Comparison of ENCODE assay signal across 8 cellular contexts in the genomic region with DNA sequence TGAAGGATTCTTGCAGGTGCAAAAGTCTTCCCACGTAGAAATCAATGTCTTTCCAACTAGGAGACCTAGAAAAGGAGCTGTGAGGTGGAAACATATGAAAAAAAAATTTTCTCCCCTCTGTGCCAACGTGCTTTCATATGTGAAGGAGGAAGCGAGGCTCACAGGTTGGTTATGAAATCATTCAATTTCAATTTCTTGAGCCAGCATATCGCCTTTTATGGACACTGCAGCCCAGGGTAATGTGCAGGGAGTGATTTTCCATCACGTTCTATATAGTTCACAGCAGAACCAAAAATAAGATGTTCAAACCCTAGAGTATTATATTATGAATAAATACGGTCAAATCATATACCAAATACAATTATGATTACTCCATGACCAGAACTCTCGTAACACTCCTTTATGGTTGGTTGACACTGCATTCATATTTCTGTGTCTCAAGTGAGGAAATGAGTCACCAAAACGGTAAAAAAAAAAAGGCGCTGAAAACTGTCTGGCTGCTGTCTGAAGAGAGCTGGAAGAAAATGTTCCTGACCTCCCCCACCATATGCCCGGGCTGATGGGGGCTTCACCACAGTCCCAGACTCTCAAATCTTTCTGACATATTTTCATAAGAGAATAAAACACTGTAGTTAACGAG.
DNase-seq lines count a peak whose midpoint lies in the region; ATAC-seq and TF ChIP-seq lines count a peak whose summit lies in the region.

No MANE protein-coding gene starts in this region.

- intact Hi-C loops in CD4-positive, alpha-beta memory T cell (cut with micrococcal nuclease): no loop called here
- intact Hi-C loops in activated B cell treated with CpG ODN at 0.5 μM for 24 hours (cut with micrococcal nuclease) (loop anchor here (5.0 kb wide), 1 partner anchor 38 kb away; no protein-coding TSS in a partner anchor), posterior cingulate gyrus (cut with DNase I) (no loop called here)

- no peaks in the 10 kb centered on the region for H3K27me3 Mint-ChIP-seq in CD4-positive, alpha-beta memory T cell
- peaks cover 11% of the 10 kb centered on the region for H3K27me3 Mint-ChIP-seq in activated B cell treated with CpG ODN at 0.5 μM for 24 hours
- H3K27me3 Mint-ChIP-seq in type B pancreatic cell: no peaks in the 10 kb centered on the region

- TF ChIP-seq CTCF in activated B cell treated with CpG ODN at 0.5 μM for 24 hours (IDR thresholded peaks at IDR 0.05) (no peak), type B pancreatic cell (conservative IDR thresholded peaks at IDR 0.05) (no peak)

- H3K27ac Mint-ChIP-seq in CD4-positive, alpha-beta memory T cell: peak overlapping the region in 4 of 7 donors; percentile 5 to 37 (median 24)
- peak overlapping the region; percentile 61 for H3K27ac Mint-ChIP-seq in activated B cell treated with CpG ODN at 0.5 μM for 24 hours
- H3K27ac Mint-ChIP-seq in type B pancreatic cell: no peak overlapping the region

- peaks cover 21% of the 10 kb centered on the region for H3K4me1 ChIP-seq in CD4-positive, alpha-beta memory T cell (ENCODE audit: insufficient read depth, low read length)

- H3K9me3 Mint-ChIP-seq in CD4-positive, alpha-beta memory T cell: no peaks in the 10 kb centered on the region
- no peaks in the 10 kb centered on the region for H3K9me3 Mint-ChIP-seq in activated B cell treated with CpG ODN at 0.5 μM for 24 hours
- no peaks in the 10 kb centered on the region for H3K9me3 Mint-ChIP-seq in type B pancreatic cell

- peak in 3 of 5 donors; percentile 8 to 36 (median 15) for DNase-seq in CD4-positive, alpha-beta memory T cell
- DNase-seq in activated B cell treated with CpG ODN at 0.5 μM for 24 hours: no peak
- DNase-seq in hepatic stellate cell (ENCODE audit: low spot score): peak; percentile 60
- no peak for DNase-seq in type B pancreatic cell (ENCODE audit: extremely low spot score, unreplicated experiment)
- DNase-seq in DMS114 treated with DMSO at 0.1 percent for 48 hours (lab: John Stamatoyannopoulos, UW; ENCODE audit: unreplicated experiment): no peak
- no peak for DNase-seq in posterior cingulate gyrus

- POLR2A ChIA-PET in CD4-positive, alpha-beta memory T cell (lab: Charles Lee; ENCODE audit: partially characterized antibody): no interaction called here
- POLR2A ChIA-PET in activated B cell treated with CpG ODN at 0.5 μM for 24 hours (lab: Charles Lee): interaction anchor here (0.6 to 1.2 kb wide), 6 partner anchors 8 to 626 kb away, joined by 3 to 4 read pairs (median 3); no protein-coding TSS in a partner anchor

- H3K9me3 ChIP-seq in CD4-positive, alpha-beta memory T cell (ENCODE audit: control insufficient read depth in 1 of 2, low read length in 2 of 2): no peaks in the 10 kb centered on the region

- H3K27me3 ChIP-seq in CD4-positive, alpha-beta memory T cell (ENCODE audit: insufficient read depth, low read length): no peaks in the 10 kb centered on the region

- no peaks in the 10 kb centered on the region for H3K36me3 ChIP-seq in CD4-positive, alpha-beta memory T cell (ENCODE audit: insufficient read depth, low read length)

- H3K36me3 Mint-ChIP-seq in CD4-positive, alpha-beta memory T cell: no peaks in the 10 kb centered on the region
- no peaks in the 10 kb centered on the region for H3K36me3 Mint-ChIP-seq in activated B cell treated with CpG ODN at 0.5 μM for 24 hours (ENCODE audit: low read depth)
- no peaks in the 10 kb centered on the region for H3K36me3 Mint-ChIP-seq in type B pancreatic cell

- no peak overlapping the region for H3K27ac ChIP-seq in CD4-positive, alpha-beta memory T cell (ENCODE audit: low read depth, low read length)

- ATAC-seq in GM19035 (IDR thresholded peaks at IDR 0.05; ENCODE audit: unreplicated experiment) (peak; percentile 65), HG03442 (IDR thresholded peaks at IDR 0.05; ENCODE audit: unreplicated experiment) (peak; percentile 80), activated B cell treated with CpG ODN at 0.5 μM for 24 hours (ENCODE audit: low read depth) (peak; percentile 84)

- peak overlapping the region in 5 of 8 donors; percentile 17 to 61 (median 27) for H3K4me3 Mint-ChIP-seq in CD4-positive, alpha-beta memory T cell
- H3K4me3 Mint-ChIP-seq in activated B cell treated with CpG ODN at 0.5 μM for 24 hours (peak overlapping the region; percentile 35), type B pancreatic cell (no peak overlapping the region)

- CTCF ChIA-PET in CD4-positive, alpha-beta memory T cell (lab: Charles Lee; ENCODE audit: partially characterized antibody): no interaction called here
- CTCF ChIA-PET in activated B cell treated with CpG ODN at 0.5 μM for 24 hours (lab: Charles Lee): no interaction called here

- H3K4me1 Mint-ChIP-seq in CD4-positive, alpha-beta memory T cell: peaks cover 14 to 28% (median 23%) of the 10 kb centered on the region in 4 donors
- H3K4me1 Mint-ChIP-seq in activated B cell treated with CpG ODN at 0.5 μM for 24 hours (peaks cover 14% of the 10 kb centered on the region), type B pancreatic cell (ENCODE audit: unreplicated experiment) (no peaks in the 10 kb centered on the region)

- no peak overlapping the region for H3K4me3 ChIP-seq in CD4-positive, alpha-beta memory T cell (ENCODE audit: low read length in 2 of 2)

Comparison
In these comparisons a context has a peak if more than half of its experiments do, and no peak if none do; other contexts are left out.
1. DNase-seq: peak in CD4-positive, alpha-beta memory T cell (3 of 5) and hepatic stellate cell (single experiment); none in activated B cell treated with CpG ODN at 0.5 μM for 24 hours (single experiment), type B pancreatic cell (single experiment), DMS114 treated with DMSO at 0.1 percent for 48 hours (single experiment) and posterior cingulate gyrus (0 of 10).
2. Peak in every context shown above with its lines, with median percentiles within 50 percentile points of each other: ATAC-seq.